In genomic region chr3:168220609-168221008, GRCh38 we compare ENCODE assay signal across 20 cellular contexts.
DNase-seq lines count a peak whose midpoint lies in the region; ATAC-seq lines count a peak whose summit lies in the region.
"Had no signal": no experiment of that assay in that cellular context is flagged by ENCODE, and none has a peak within 500 bp of the region (broad histone marks: within the 10 kb centered on the region; RNA-seq: fewer than 3 reads in every experiment).

No MANE protein-coding gene starts in this region.

- ATAC-seq in HG03457 (IDR thresholded peaks at IDR 0.05; ENCODE audit: unreplicated experiment) = no peak
- no peak for ATAC-seq in HG02973 (IDR thresholded peaks at IDR 0.05; ENCODE audit: unreplicated experiment)
- ATAC-seq: activated CD4-positive, alpha-beta T cell treated with anti-CD3 and anti-CD28 coated beads for 36 hours; left colon had no signal

- DNase-seq in Ammon's horn (ENCODE audit: low spot score) (peak; percentile 2), HS-27A (ENCODE audit: low read depth) (peak; percentile 20), anterior cingulate cortex (lab: John Stamatoyannopoulos, UW) (peak in 31 of 58 donors; percentile 1 to 53 (median 17)), middle frontal gyrus (ENCODE audit: extremely low spot score, low spot score) (peak; percentile 6), NCI-H1694 (lab: John Stamatoyannopoulos, UW) (no peak)
- DNase-seq in activated T-cell treated with anti-CD3 and anti-CD28 coated beads, Interleukin-2, amount 50 U/mL, for 1 hour = no peak
- DNase-seq: activated CD4-positive, alpha-beta T cell treated with anti-CD3 and anti-CD28 coated beads for 36 hours; activated naive CD4-positive, alpha-beta T cell treated with anti-CD3 and anti-CD28 coated beads for 36 hours; activated T-cell treated with anti-CD3 and anti-CD28 coated beads, Interleukin-2, amount 50 U/mL, for 48 hours; amniotic stem cell; HCEC 1CT; KG1; left colon; NCI-H526 treated with DMSO at 0.1 percent for 48 hours; RPMI8226; stimulated activated CD4-positive, alpha-beta T cell treated with anti-CD3 and anti-CD28 coated beads, Interleukin-4, amount 100 ng/mL, for 4 hours; stimulated activated naive CD4-positive, alpha-beta T cell treated with Interleukin-2 at 50 U/mL for 16 hours; T-helper 2 cell had no signal

Comparison
In these comparisons a context has a peak if more than half of its experiments do, and no peak if none do; other contexts are left out.
1. DNase-seq: peak in Ammon's horn (single experiment), HS-27A (single experiment), anterior cingulate cortex (31 of 58) and middle frontal gyrus (single experiment); none in activated T-cell treated with anti-CD3 and anti-CD28 coated beads, Interleukin-2, amount 50 U/mL, for 1 hour (single experiment) and NCI-H1694 (single experiment).